ENCODE assay signal across 25 cellular contexts in the genomic region with DNA sequence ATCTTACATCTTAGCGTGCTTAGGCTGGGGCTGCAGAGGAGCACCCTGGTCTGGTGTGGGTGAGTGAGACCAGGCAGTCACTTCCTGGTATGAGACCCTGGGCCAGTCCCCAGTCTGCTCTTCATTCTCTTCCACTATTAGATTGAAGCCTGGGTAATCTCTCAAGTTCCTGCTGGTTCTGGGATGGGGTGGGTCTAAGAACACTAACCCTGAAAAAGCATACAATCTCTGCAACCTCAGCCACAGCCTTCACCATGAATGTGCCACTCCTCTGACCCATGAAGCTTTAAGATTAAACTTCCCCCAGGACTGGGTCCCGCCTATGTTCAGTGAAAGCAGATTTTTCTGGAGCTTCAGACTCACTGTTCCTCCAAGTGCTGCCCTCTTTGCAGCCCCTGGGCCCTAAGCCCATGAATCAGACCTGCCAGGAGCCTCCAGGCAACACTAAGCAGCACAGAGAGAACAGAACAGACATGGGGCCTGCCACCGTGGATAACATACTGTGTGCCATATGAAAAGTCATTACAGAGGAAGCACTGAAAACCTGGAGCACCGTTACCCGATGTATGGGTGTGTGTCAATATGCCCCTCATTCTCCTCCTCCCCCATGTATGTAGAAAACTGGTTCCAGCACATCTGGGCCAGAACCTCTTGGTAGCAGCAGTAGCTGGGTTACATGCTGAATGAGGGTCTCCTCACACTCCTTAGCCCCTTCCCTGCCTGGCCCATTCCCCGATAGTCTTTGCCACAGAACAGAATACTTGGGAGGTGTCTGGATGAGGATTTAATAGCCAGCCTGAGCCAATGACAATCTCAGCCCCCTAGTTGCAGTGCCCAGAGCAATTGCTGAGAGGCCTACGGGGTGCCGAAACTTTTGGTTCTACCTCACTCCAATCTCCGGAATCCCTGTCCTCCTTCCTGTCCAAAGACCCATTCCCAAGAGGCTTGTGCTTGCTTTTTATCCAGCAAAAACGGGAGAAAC. TPM values are rescaled to one million over a fixed set of nuclear protein-coding genes. Genes with fewer than 3 reads are reported as not detected.
DNase-seq lines count a peak whose midpoint lies in the region; ATAC-seq, FAIRE-seq and TF ChIP-seq lines count a peak whose summit lies in the region.
"Had no signal": no experiment of that assay in that cellular context is flagged by ENCODE, and none has a peak within 500 bp of the region (broad histone marks: within the 10 kb centered on the region; RNA-seq: fewer than 3 reads in every experiment).

No MANE protein-coding gene starts in this region.

- peaks cover 45% of the 10 kb centered on the region for H3K27me3 ChIP-seq in CD8-positive, alpha-beta T cell (ENCODE audit: insufficient read depth, low read length)
- H3K27me3 ChIP-seq in osteoblast (ENCODE audit: insufficient read depth, low read length), result no peaks in the 10 kb centered on the region
- H3K27me3 ChIP-seq: SJCRH30 had no signal

- H2AFZ ChIP-seq in osteoblast (ENCODE audit: low read length), result no peak overlapping the region
- H2AFZ ChIP-seq: PC-9 had no signal

- ATAC-seq in CD8-positive, alpha-beta T cell, result no peak
- ATAC-seq in HG03457 (IDR thresholded peaks at IDR 0.05; ENCODE audit: unreplicated experiment), result no peak
- ATAC-seq in GM21717 (IDR thresholded peaks at IDR 0.05; ENCODE audit: unreplicated experiment), result no peak
- ATAC-seq: activated CD4-positive, CD25-positive, alpha-beta regulatory T cell treated with anti-CD3 and anti-CD28 coated beads, Interleukin-2, amount 50 U/mL, for 24 hours; activated CD8-positive, alpha-beta memory T cell treated with anti-CD3 and anti-CD28 coated beads, Interleukin-2, amount 10 ng/mL, durations not matched to agents 7 days and 5 days; HCT116 had no signal

- POLR2A ChIA-PET in CD8-positive, alpha-beta T cell (lab: Charles Lee), result no interaction called here

- peaks cover 29% of the 10 kb centered on the region for H3K79me2 ChIP-seq in osteoblast (ENCODE audit: insufficient read depth, low read length)

- H3K4me1 ChIP-seq in CD8-positive, alpha-beta T cell (ENCODE audit: insufficient read depth, low read length), result peaks cover 11% of the 10 kb centered on the region
- H3K4me1 ChIP-seq in osteoblast (ENCODE audit: insufficient read depth, low read length), result peaks cover 32% of the 10 kb centered on the region

- H3K4me3 ChIP-seq in CD8-positive, alpha-beta T cell (ENCODE audit: low read depth, low read length), result no peak overlapping the region
- H3K4me3 ChIP-seq in osteoblast (ENCODE audit: insufficient read depth, low read length), result no peak overlapping the region
- H3K4me3 ChIP-seq: adrenal gland, PC-9, right atrium auricular region, transverse colon had no signal

- intact Hi-C loops in CD8-positive, alpha-beta T cell (cut with DNase I, micrococcal nuclease), result no loop called here

- no peak for TF ChIP-seq CTCF in CD8-positive, alpha-beta T cell (IDR thresholded peaks at IDR 0.05)
- no peak for TF ChIP-seq CTCF in osteoblast (IDR thresholded peaks at IDR 0.05; ENCODE audit: extremely low read depth, low read depth, low read length)

- no peaks in the 10 kb centered on the region for H3K36me3 Mint-ChIP-seq in CD8-positive, alpha-beta T cell

- peaks cover 62% of the 10 kb centered on the region for H3K27me3 Mint-ChIP-seq in CD8-positive, alpha-beta T cell (ENCODE audit: low read depth)

- no peaks in the 10 kb centered on the region for H3K9me3 Mint-ChIP-seq in CD8-positive, alpha-beta T cell
- H3K9me3 Mint-ChIP-seq: T-helper 2 cell treated with Interferon-gamma antibody and Interleukin-4, amounts not matched to agents 5 μg/mL and 100 μg/mL, for 36 hours had no signal

- peaks cover 34% of the 10 kb centered on the region for H3K4me1 Mint-ChIP-seq in CD8-positive, alpha-beta T cell (ENCODE audit: low read depth)

- no peaks in the 10 kb centered on the region for H3K36me3 ChIP-seq in CD8-positive, alpha-beta T cell (ENCODE audit: insufficient read depth, low read length)
- H3K36me3 ChIP-seq in osteoblast (ENCODE audit: insufficient read depth, low read length), result no peaks in the 10 kb centered on the region
- H3K36me3 ChIP-seq: adrenal gland, right atrium auricular region, SJCRH30, transverse colon had no signal

- no peak for FAIRE-seq in GM19239 (lab: Jason Lieb, UNC)
- FAIRE-seq: islet of Langerhans had no signal

- DNase-seq in CD8-positive, alpha-beta T cell, result no peak
- DNase-seq in LHCN-M2 (ENCODE audit: low read depth) (peak; percentile 22), fibroblast of peridontal ligament (ENCODE audit: extremely low read depth) (peak; percentile 36), osteoblast (ENCODE audit: insufficient read length, low spot score, missing footprints) (peak; percentile 91), SW480 (ENCODE audit: low spot score) (no peak), GM19239 (ENCODE audit: insufficient read length, low spot score) (no peak)
- DNase-seq: activated CD8-positive, alpha-beta memory T cell treated with anti-CD3 and anti-CD28 coated beads, Interleukin-2, amount 10 ng/mL, durations not matched to agents 7 days and 5 days; adrenal gland; central memory CD4-positive, alpha-beta T cell; effector CD4-positive, alpha-beta T cell; head of caudate nucleus; mammary epithelial cell; NCI-H1417 treated with DMSO at 0.1 percent for 48 hours; NCI-H82; PC-9; SJCRH30; stimulated activated naive CD4-positive, alpha-beta T cell treated with Interleukin-2 at 50 U/mL for 16 hours; transverse colon had no signal

- H3K4me3 Mint-ChIP-seq in CD8-positive, alpha-beta T cell, result no peak overlapping the region
- H3K4me3 Mint-ChIP-seq: activated CD8-positive, alpha-beta memory T cell treated with anti-CD3 and anti-CD28 coated beads, Interleukin-2, amount 10 ng/mL, durations not matched to agents 7 days and 5 days had no signal

- H3K27ac ChIP-seq in CD8-positive, alpha-beta T cell (ENCODE audit: low read depth, low read length), result no peak overlapping the region
- H3K27ac ChIP-seq in osteoblast (ENCODE audit: low read depth, low read length), result no peak overlapping the region
- H3K27ac ChIP-seq: adrenal gland, PC-9, right atrium auricular region, SJCRH30, transverse colon had no signal

- peak overlapping the region; percentile 98 for H3K4me2 ChIP-seq in osteoblast (ENCODE audit: insufficient read depth, low read length)

- H4K20me1 ChIP-seq in osteoblast (ENCODE audit: insufficient read depth, low read length), result peaks cover 6% of the 10 kb centered on the region

- H3K9me3 ChIP-seq in CD8-positive, alpha-beta T cell (ENCODE audit: low read length), result no peaks in the 10 kb centered on the region
- H3K9me3 ChIP-seq in osteoblast (ENCODE audit: low read depth, low read length), result no peaks in the 10 kb centered on the region
- H3K9me3 ChIP-seq: adrenal gland, right atrium auricular region, SJCRH30, transverse colon had no signal

- CTCF ChIA-PET in CD8-positive, alpha-beta T cell (lab: Charles Lee), result interaction anchor here (0.6 to 2.2 kb wide), 4 partner anchors 11 to 968 kb away, joined by 3 to 4 read pairs (median 4); no protein-coding TSS in a partner anchor

- peak overlapping the region; percentile 37 for H3K27ac Mint-ChIP-seq in CD8-positive, alpha-beta T cell
- H3K27ac Mint-ChIP-seq: activated CD8-positive, alpha-beta memory T cell treated with anti-CD3 and anti-CD28 coated beads, Interleukin-2, amount 10 ng/mL, durations not matched to agents 7 days and 5 days; T-helper 2 cell treated with Interferon-gamma antibody and Interleukin-4, amounts not matched to agents 5 μg/mL and 100 μg/mL, for 36 hours had no signal

RNA-seq across cellular contexts. Expression of gene SIX2, which starts 2.7 kb away (rescaled TPM):
- total RNA-seq in CD8-positive, alpha-beta T cell, result not detected
- 55.6 and 65.7 TPM in 2 replicates for total RNA-seq in LHCN-M2 (2014; rRNA removed)
- polyA plus RNA-seq in LHCN-M2 (2012), result 44.5 TPM
- total RNA-seq in osteoblast, result 14.8 and 15.9 TPM in 2 replicates
- total RNA-seq: activated CD8-positive, alpha-beta memory T cell treated with anti-CD3 and anti-CD28 coated beads, Interleukin-2, amount 10 ng/mL, durations not matched to agents 7 days and 5 days; mammary epithelial cell had no signal

Comparison
In these comparisons a context has a peak if more than half of its experiments do, and no peak if none do; other contexts are left out.
1. DNase-seq: peak in LHCN-M2 (single experiment), fibroblast of peridontal ligament (single experiment) and osteoblast (single experiment); none in CD8-positive, alpha-beta T cell (0 of 7), SW480 (single experiment) and GM19239 (single experiment).
2. RNA of gene SIX2, which starts 2.7 kb away (total RNA-seq): 55.6 to 65.7 TPM in LHCN-M2 and 14.8 to 15.9 TPM in osteoblast; not detected in CD8-positive, alpha-beta T cell; every median in the first group is over 10 times any median in the second.